In genomic region chr4:27692098-27692679, GRCh38 we compare ENCODE assay signal across 9 cellular contexts.
DNase-seq lines count a peak whose midpoint lies in the region; ATAC-seq and TF ChIP-seq lines count a peak whose summit lies in the region.
"Had no signal": no experiment of that assay in that cellular context is flagged by ENCODE, and none has a peak within 500 bp of the region (broad histone marks: within the 10 kb centered on the region; RNA-seq: fewer than 3 reads in every experiment).

No MANE protein-coding gene starts in this region.

- no peak for TF ChIP-seq POLR2A in gastrocnemius medialis (IDR thresholded peaks at IDR 0.05)

- H3K36me3 ChIP-seq in SU-DHL-6 (ENCODE audit: low read length) (no peaks in the 10 kb centered on the region), kidney epithelial cell (ENCODE audit: control insufficient read depth, insufficient read depth, low read length) (no peaks in the 10 kb centered on the region), gastrocnemius medialis (no peaks in the 10 kb centered on the region)

- no peaks in the 10 kb centered on the region for H3K4me1 ChIP-seq in gastrocnemius medialis

- TF ChIP-seq CTCF in SU-DHL-6 (IDR thresholded peaks at IDR 0.05; ENCODE audit: insufficient read depth, low read length, poor library complexity, severe bottlenecking): peak; percentile 69
- TF ChIP-seq CTCF in kidney epithelial cell (IDR thresholded peaks at IDR 0.05; ENCODE audit: insufficient read depth, low read length, poor library complexity, severe bottlenecking): peak; percentile 54
- TF ChIP-seq CTCF in gastrocnemius medialis (IDR thresholded peaks at IDR 0.05 in 4 of 5, conservative IDR thresholded peaks at IDR 0.05 in 1 of 5): no peak

- H3K27me3 ChIP-seq in SU-DHL-6 (ENCODE audit: low read length): no peaks in the 10 kb centered on the region
- H3K27me3 ChIP-seq in kidney epithelial cell (ENCODE audit: control insufficient read depth, insufficient read depth, low read length): no peaks in the 10 kb centered on the region
- no peaks in the 10 kb centered on the region for H3K27me3 ChIP-seq in gastrocnemius medialis

- no peak overlapping the region for H3K4me3 ChIP-seq in Jurkat, Clone E6-1 (ENCODE audit: low read length)
- H3K4me3 ChIP-seq in SU-DHL-6 (ENCODE audit: insufficient read depth, low read length, poor library complexity, severe bottlenecking): no peak overlapping the region
- H3K4me3 ChIP-seq in kidney epithelial cell (ENCODE audit: low read depth, low read length): no peak overlapping the region
- no peak overlapping the region for H3K4me3 ChIP-seq in gastrocnemius medialis

- H3K9me3 ChIP-seq in SU-DHL-6 (ENCODE audit: insufficient read depth, low read length) (no peaks in the 10 kb centered on the region), gastrocnemius medialis (no peaks in the 10 kb centered on the region)

- DNase-seq in NCI-H1436 (lab: John Stamatoyannopoulos, UW): peak; percentile 15
- no peak for DNase-seq in NCI-H1436 treated with DMSO at 0.1 percent for 48 hours (lab: John Stamatoyannopoulos, UW)
- peak; percentile 42 for DNase-seq in Jurkat, Clone E6-1 (ENCODE audit: low read depth, low spot score)
- DNase-seq in kidney epithelial cell (ENCODE audit: low read depth): no peak
- DNase-seq in NCI-H345 treated with DMSO at 0.1 percent for 48 hours (lab: John Stamatoyannopoulos, UW; ENCODE audit: unreplicated experiment): no peak
- DNase-seq in gastrocnemius medialis: no peak

- intact Hi-C loops in gastrocnemius medialis (cut with DNase I; ENCODE audit: low total_unique reads): no loop called here

- H2AFZ ChIP-seq in SU-DHL-6 (ENCODE audit: low read depth, low read length, severe bottlenecking): no peak overlapping the region

- ATAC-seq in GM21825 (IDR thresholded peaks at IDR 0.05; ENCODE audit: unreplicated experiment) (peak; percentile 88), gastrocnemius medialis (no peak)
- ATAC-seq: activated T-cell treated with anti-CD3 and anti-CD28 coated beads, Interleukin-2, amount 50 U/mL, for 72 hours had no signal

- no peak overlapping the region for H3K4me2 ChIP-seq in SU-DHL-6 (ENCODE audit: low read depth, low read length, poor library complexity, severe bottlenecking)

- H3K9ac ChIP-seq in SU-DHL-6 (ENCODE audit: low read length): no peak overlapping the region

- H4K20me1 ChIP-seq in SU-DHL-6 (ENCODE audit: low read depth, low read length): no peaks in the 10 kb centered on the region

- H3K79me2 ChIP-seq in SU-DHL-6 (ENCODE audit: insufficient read depth, low read length): no peaks in the 10 kb centered on the region

- no peaks in the 10 kb centered on the region for H3F3A ChIP-seq in SU-DHL-6 (ENCODE audit: insufficient read depth)

- H3K27ac ChIP-seq in SU-DHL-6 (ENCODE audit: low read depth, low read length): no peak overlapping the region
- no peak overlapping the region for H3K27ac ChIP-seq in gastrocnemius medialis

- in situ Hi-C loops in gastrocnemius medialis (cut with MboI; ENCODE audit: low sequenced_read_pairs in 4 of 4): no loop called here

- no peaks in the 10 kb centered on the region for H3K9me2 ChIP-seq in SU-DHL-6 (replicated peaks; ENCODE audit: insufficient read depth, low read length)

Comparison
In these comparisons a context has a peak if more than half of its experiments do, and no peak if none do; other contexts are left out.
1. DNase-seq: peak in NCI-H1436 (single experiment) and Jurkat, Clone E6-1 (single experiment); none in NCI-H1436 treated with DMSO at 0.1 percent for 48 hours (single experiment), kidney epithelial cell (single experiment), NCI-H345 treated with DMSO at 0.1 percent for 48 hours (single experiment) and gastrocnemius medialis (0 of 2).
2. CTCF ChIP-seq: peak in SU-DHL-6 (single experiment) and kidney epithelial cell (single experiment); none in gastrocnemius medialis (0 of 5).